2 cellular contexts compared by ENCODE assay signal in genomic region chr13:112718318-112718717, GRCh38.
TF ChIP-seq lines count a peak whose summit lies in the region.

No MANE protein-coding gene starts in this region.

TF ChIP-seq in GM23338, 12 proteins besides CTCF, POLR2A, EP300 and RAD21 (continued from another document):
- no peak for TF ChIP-seq EZH2phosphoT487 (IDR thresholded peaks at IDR 0.05; ENCODE audit: unreplicated experiment)
- TF ChIP-seq REST (IDR thresholded peaks at IDR 0.05; ENCODE audit: unreplicated experiment) = no peak
- TF ChIP-seq ZNF462 (CRISPR knock-in tag; IDR thresholded peaks at IDR 0.05) = no peak
- TF ChIP-seq EZH2 (IDR thresholded peaks at IDR 0.05; ENCODE audit: low read depth, unreplicated experiment) = no peak
- no peak for TF ChIP-seq POLR2AphosphoS5 (IDR thresholded peaks at IDR 0.05; ENCODE audit: low read depth)
- no peak for TF ChIP-seq STAT1 (IDR thresholded peaks at IDR 0.05; ENCODE audit: unreplicated experiment)
- no peak for TF ChIP-seq JUNB (IDR thresholded peaks at IDR 0.05; ENCODE audit: unreplicated experiment)
- no peak for TF ChIP-seq ETS1 (IDR thresholded peaks at IDR 0.05)
- no peak for TF ChIP-seq ZNF114 (CRISPR knock-in tag; IDR thresholded peaks at IDR 0.05)
- no peak for TF ChIP-seq ZNF331 (CRISPR knock-in tag; IDR thresholded peaks at IDR 0.05; ENCODE audit: low read depth)
- TF ChIP-seq CREB1 (CRISPR knock-in tag; IDR thresholded peaks at IDR 0.05; ENCODE audit: low read depth) = no peak

TF ChIP-seq in endothelial cell of umbilical vein, 7 proteins besides CTCF, POLR2A, EP300 and RAD21:
- no peak for TF ChIP-seq EZH2 (IDR thresholded peaks at IDR 0.05; ENCODE audit: borderline replicate concordance, low read depth, low read length, severe bottlenecking)
TF ChIP-seq in endothelial cell of umbilical vein: peak in this region for 0.
